ENCODE assay signal across 8 cellular contexts in genomic region chr2:70086278-70086837, GRCh38. TPM values are rescaled to one million over a fixed set of nuclear protein-coding genes. Genes with fewer than 3 reads are reported as not detected.
DNase-seq lines count a peak whose midpoint lies in the region; ATAC-seq, FAIRE-seq and TF ChIP-seq lines count a peak whose summit lies in the region.

No MANE protein-coding gene starts in this region.

- H3K9me3 ChIP-seq in Loucy (ENCODE audit: insufficient read depth, low read depth, low read length) (no peaks in the 10 kb centered on the region), ovary (no peaks in the 10 kb centered on the region), thyroid gland (no peaks in the 10 kb centered on the region)

- ATAC-seq in SK-N-SH treated with all-trans-retinoic acid at 6 μM for 48 hours, result peak; percentile 33
- ATAC-seq in Right ventricle myocardium inferior, result peak; percentile 58

- DNase-seq in ELF-1 (ENCODE audit: low read depth, low spot score) (peak; percentile 91), H54 (ENCODE audit: insufficient read length, low spot score) (no peak), Right ventricle myocardium inferior (ENCODE audit: missing footprints) (peak; percentile 93), ovary (peak; percentile 73 to 85 (median 76)), thyroid gland (peak; percentile 35 to 45)
- DNase-seq in activated naive CD8-positive, alpha-beta T cell treated with anti-CD3 and anti-CD28 coated beads for 36 hours, result peak; percentile 77

- peak overlapping the region; percentile 31; the same call in 1 of the 2 replicates for H2AFZ ChIP-seq in Loucy (ENCODE audit: low read length)

- TF ChIP-seq POLR2A in H54 (IDR thresholded peaks at IDR 0.05; ENCODE audit: low read depth, low read length) (peak; percentile 25; the same call in 1 of the 2 replicates), ovary (IDR thresholded peaks at IDR 0.05) (peak; percentile 45), thyroid gland (IDR thresholded peaks at IDR 0.05) (no peak)

- H4K20me1 ChIP-seq in Loucy (ENCODE audit: insufficient read depth, low read length, poor library complexity, severe bottlenecking), result peaks cover 45% of the 10 kb centered on the region

- no peak for FAIRE-seq in H54 (lab: Jason Lieb, UNC)

- H3K27me3 Mint-ChIP-seq in activated naive CD8-positive, alpha-beta T cell treated with anti-CD3 and anti-CD28 coated beads for 36 hours, result peaks cover 4% of the 10 kb centered on the region

- TF ChIP-seq CTCF in Loucy (conservative IDR thresholded peaks at IDR 0.05; ENCODE audit: low read length), result no peak
- TF ChIP-seq CTCF in ovary (IDR thresholded peaks at IDR 0.05), result no peak
- no peak for TF ChIP-seq CTCF in thyroid gland (IDR thresholded peaks at IDR 0.05)

- peaks cover 3% of the 10 kb centered on the region for H3K9me3 Mint-ChIP-seq in activated naive CD8-positive, alpha-beta T cell treated with anti-CD3 and anti-CD28 coated beads for 36 hours

- no peaks in the 10 kb centered on the region for H3K9me2 ChIP-seq in Loucy (replicated peaks; ENCODE audit: low read depth, low read length)

- intact Hi-C loops in Right ventricle myocardium inferior (cut with DNase I) (loop anchor here (2.0 to 5.0 kb wide), 2 partner anchors 106 to 172 kb away; partner anchors contain the start of genes C2orf42 and MXD1), ovary (cut with DNase I) (loop anchor here (2.0 to 10.0 kb wide), 7 partner anchors 36 to 208 kb away; partner anchors contain the start of genes MXD1 (in 1 of the 4) and SNRPG (in 1 of the 4)), thyroid gland (cut with DNase I) (loop anchor here (2.0 to 5.0 kb wide), 2 partner anchors 36 to 54 kb away; no protein-coding TSS in a partner anchor)

- H3K4me3 ChIP-seq in Loucy (ENCODE audit: low read length, poor library complexity, severe bottlenecking) (peak overlapping the region; percentile 99), ovary (peak overlapping the region; percentile 61), thyroid gland (replicated peaks in 1 of 3) (peak overlapping the region; percentile 47 to 78 (median 58))

- H3F3A ChIP-seq in Loucy (ENCODE audit: low read depth), result peaks cover 10% of the 10 kb centered on the region

- TF ChIP-seq EP300 in ovary (IDR thresholded peaks at IDR 0.05), result no peak

- H3K9ac ChIP-seq in Loucy (ENCODE audit: low read depth, low read length, poor library complexity, severe bottlenecking), result peak overlapping the region; percentile 100

- peaks cover 64% of the 10 kb centered on the region for H3K36me3 Mint-ChIP-seq in activated naive CD8-positive, alpha-beta T cell treated with anti-CD3 and anti-CD28 coated beads for 36 hours

- H3K27ac ChIP-seq in ovary, result peak overlapping the region; percentile 99 to 100
- peak overlapping the region; percentile 100 for H3K27ac ChIP-seq in thyroid gland

- H3K27me3 ChIP-seq in Loucy (ENCODE audit: insufficient read depth, low read length, poor library complexity, severe bottlenecking) (peaks cover 6% of the 10 kb centered on the region), ovary (no peaks in the 10 kb centered on the region), thyroid gland (no peaks in the 10 kb centered on the region)

- H3K4me1 ChIP-seq in Loucy (ENCODE audit: insufficient read depth, low read length, poor library complexity, severe bottlenecking) (peaks cover 55% of the 10 kb centered on the region), ovary (ENCODE audit: insufficient read depth) (peaks cover 10% of the 10 kb centered on the region), thyroid gland (peaks cover 52 to 53% of the 10 kb centered on the region in 2 donors)

- H3K4me1 Mint-ChIP-seq in activated naive CD8-positive, alpha-beta T cell treated with anti-CD3 and anti-CD28 coated beads for 36 hours, result peaks cover 48% of the 10 kb centered on the region

- H3K36me3 ChIP-seq in Loucy (ENCODE audit: insufficient read depth, low read length) (peaks cover 25% of the 10 kb centered on the region), ovary (no peaks in the 10 kb centered on the region), thyroid gland (peaks cover 4 to 11% of the 10 kb centered on the region in 2 donors)

- H3K27ac Mint-ChIP-seq in activated naive CD8-positive, alpha-beta T cell treated with anti-CD3 and anti-CD28 coated beads for 36 hours, result peak overlapping the region; percentile 100

- H3K4me2 ChIP-seq in Loucy (ENCODE audit: low read depth, low read length, poor library complexity, severe bottlenecking), result peak overlapping the region; percentile 100

- H3K79me2 ChIP-seq in Loucy (ENCODE audit: insufficient read depth, low read length), result peaks cover 86% of the 10 kb centered on the region

- WGBS in ovary, 3 donors, result 0% methylated on average over 40 of the region's 40 CpGs
- WGBS in thyroid gland, 2 donors, result 3 to 8% methylated on average over 24 to 40 of the region's 40 CpGs

- peak overlapping the region; percentile 98 for H3K4me3 Mint-ChIP-seq in activated naive CD8-positive, alpha-beta T cell treated with anti-CD3 and anti-CD28 coated beads for 36 hours

TF ChIP-seq in SK-N-SH treated with all-trans-retinoic acid at 6 μM for 48 hours, 23 proteins besides CTCF, POLR2A, EP300 and RAD21 (continues in another document):
- no peak for TF ChIP-seq OSR1 (CRISPR knock-in tag; IDR thresholded peaks at IDR 0.05)
- TF ChIP-seq ZC3H10 (CRISPR knock-in tag; IDR thresholded peaks at IDR 0.05), result no peak
- peak; percentile 69; the same call in 1 of the 2 replicates for TF ChIP-seq ZFP3 (CRISPR knock-in tag; IDR thresholded peaks at IDR 0.05)
- no peak for TF ChIP-seq CREB5 (CRISPR knock-in tag; IDR thresholded peaks at IDR 0.05; ENCODE audit: low read depth)
- no peak for TF ChIP-seq ARNTL (CRISPR knock-in tag; IDR thresholded peaks at IDR 0.05; ENCODE audit: borderline replicate concordance, low read depth)
- no peak; the same call in 1 of the 2 replicates for TF ChIP-seq ZFP30 (CRISPR knock-in tag; IDR thresholded peaks at IDR 0.05)
- no peak for TF ChIP-seq CSRNP3 (CRISPR knock-in tag; IDR thresholded peaks at IDR 0.05)
- no peak; the same call in 1 of the 2 replicates for TF ChIP-seq ZNF8 (CRISPR knock-in tag; IDR thresholded peaks at IDR 0.05)
- TF ChIP-seq PATZ1 (CRISPR knock-in tag; IDR thresholded peaks at IDR 0.05; ENCODE audit: borderline replicate concordance), result no peak

RNA-seq across cellular contexts. Expression of gene PCBP1, which starts 0.9 kb away (rescaled TPM):
- 100 to 1,000 TPM; 449 to 455 TPM for total RNA-seq in activated naive CD8-positive, alpha-beta T cell treated with anti-CD3 and anti-CD28 coated beads for 36 hours
- total RNA-seq in Right ventricle myocardium inferior (203 TPM), ovary (100 to 1,000 TPM in 6 of 7 donors, 10 to 100 TPM in 1; 77.1 to 302 (median 267) TPM), thyroid gland (100 to 1,000 TPM; 165 to 215 (median 195) TPM)
- polyA plus RNA-seq in ovary, result 100 to 1,000 TPM; 207 to 272 TPM

Comparison
In these comparisons a context has a peak if more than half of its experiments do, and no peak if none do; other contexts are left out.
1. POLR2A ChIP-seq: peak in H54 (single experiment) and ovary (single experiment); none in thyroid gland (0 of 2).
2. Peak in every context shown above with its lines, with median percentiles within 50 percentile points of each other: H3K4me3 ChIP-seq.